ENCODE assay signal across 8 cellular contexts in the genomic region with DNA sequence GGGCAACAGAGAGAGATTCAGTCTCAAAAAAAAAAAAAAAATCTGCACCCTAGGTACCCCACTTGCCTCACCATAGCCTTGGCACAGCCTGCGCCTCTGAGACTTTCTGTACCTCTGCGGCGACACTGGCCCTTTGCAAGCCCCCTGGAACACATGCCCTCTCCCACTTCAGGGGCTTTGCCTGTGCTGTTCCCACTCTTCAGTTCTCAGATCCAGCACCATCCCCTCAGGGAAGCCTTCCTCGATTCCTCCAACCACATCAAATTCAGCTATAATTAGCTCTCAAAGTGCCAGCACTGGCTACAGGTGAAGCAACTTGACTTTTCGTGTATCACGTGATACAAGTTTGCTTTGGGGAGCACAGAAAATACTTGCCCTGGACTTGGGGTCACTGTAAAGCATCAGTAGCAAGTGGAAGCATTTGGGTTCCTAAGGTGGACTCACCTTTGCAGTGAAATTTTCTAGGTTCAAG. TPM values are rescaled to one million over a fixed set of nuclear protein-coding genes. Genes with fewer than 3 reads are reported as not detected.
A peak's percentile ranks its signal among the peaks of the same experiment; 100 is the strongest.
DNase-seq lines count a peak whose midpoint lies in the region; ATAC-seq and TF ChIP-seq lines count a peak whose summit lies in the region.

No MANE protein-coding gene starts in this region.

- no peak for TF ChIP-seq CTCF in ascending aorta (IDR thresholded peaks at IDR 0.05)
- no peak for TF ChIP-seq CTCF in liver (IDR thresholded peaks at IDR 0.05; ENCODE audit: low read depth, low read length, missing input control)
- no peak for TF ChIP-seq CTCF in tibial artery (IDR thresholded peaks at IDR 0.05)

- H3K4me3 Mint-ChIP-seq in activated T-cell treated with anti-CD3 and anti-CD28 coated beads, Interleukin-2, amount 50 U/mL, for 24 hours = peak overlapping the region; percentile 99

- H3K9me3 ChIP-seq in ascending aorta = no peaks in the 10 kb centered on the region
- no peaks in the 10 kb centered on the region for H3K9me3 ChIP-seq in liver (ENCODE audit: control insufficient read depth in 4 of 4, low read length in 3 of 4)
- H3K9me3 ChIP-seq in tibial artery = no peaks in the 10 kb centered on the region

- H3K27ac ChIP-seq in ascending aorta (peak overlapping the region in 1 of 2 donors; percentile 71), liver (ENCODE audit: low read depth in 1 of 2, low read length in 2 of 2) (peak overlapping the region; percentile 62 to 81), tibial artery (peak overlapping the region; percentile 69 to 77)

- peak overlapping the region; percentile 93 for H3K27ac Mint-ChIP-seq in activated T-cell treated with anti-CD3 and anti-CD28 coated beads, Interleukin-2, amount 50 U/mL, for 24 hours

- WGBS in liver = 55% methylated on average over 6 of the region's 6 CpGs

- no peaks in the 10 kb centered on the region for H3K27me3 Mint-ChIP-seq in activated T-cell treated with anti-CD3 and anti-CD28 coated beads, Interleukin-2, amount 50 U/mL, for 24 hours

- peaks cover 5 to 36% of the 10 kb centered on the region in 2 donors for H3K4me1 ChIP-seq in ascending aorta
- H3K4me1 ChIP-seq in liver (ENCODE audit: control insufficient read depth in 4 of 4, insufficient read depth in 4 of 4, low read length in 3 of 4) = peaks cover 9 to 51% (median 43%) of the 10 kb centered on the region in 4 donors
- peaks cover 0 to 51% (median 35%) of the 10 kb centered on the region in 4 donors for H3K4me1 ChIP-seq in tibial artery

- intact Hi-C loops in ascending aorta (cut with DNase I) (loop anchor here (5.0 kb wide), 1 partner anchor 347 kb away; no protein-coding TSS in a partner anchor), tibial artery (cut with DNase I; ENCODE audit: low total_unique reads) (no loop called here)

- no peak for ATAC-seq in HG03045 (IDR thresholded peaks at IDR 0.05; ENCODE audit: unreplicated experiment)

- H3K27me3 ChIP-seq in ascending aorta = no peaks in the 10 kb centered on the region
- no peaks in the 10 kb centered on the region for H3K27me3 ChIP-seq in liver (ENCODE audit: control insufficient read depth in 4 of 4, insufficient read depth in 4 of 4, low read length in 3 of 4)
- H3K27me3 ChIP-seq in tibial artery = no peaks in the 10 kb centered on the region

- TF ChIP-seq RAD21 in liver (IDR thresholded peaks at IDR 0.05) = no peak

- DNase-seq in activated T-cell treated with anti-CD3 and anti-CD28 coated beads, Interleukin-2, amount 50 U/mL, for 24 hours = no peak
- DNase-seq in activated T-cell treated with anti-CD3 and anti-CD28 coated beads, Interleukin-2, amount 50 U/mL, for 48 hours = no peak
- DNase-seq in ascending aorta (ENCODE audit: low spot score in 2 of 2) (peak in 1 of 2 donors; percentile 63), tibial artery (no peak), cortex of kidney (lab: John Stamatoyannopoulos, UW) (no peak), foreskin melanocyte (no peak)

- H3K4me3 ChIP-seq in ascending aorta (peak overlapping the region; percentile 54 to 66), liver (ENCODE audit: low read depth in 1 of 3, low read length in 3 of 3) (peak overlapping the region; percentile 61 to 88 (median 68)), tibial artery (peak overlapping the region; percentile 45 to 55)

- H3K36me3 ChIP-seq in ascending aorta (no peaks in the 10 kb centered on the region), liver (ENCODE audit: control insufficient read depth in 4 of 4, insufficient read depth in 3 of 4, low read depth in 1 of 4, low read length in 3 of 4) (no peaks in the 10 kb centered on the region), tibial artery (no peaks in the 10 kb centered on the region)

- H3K4me1 Mint-ChIP-seq in activated T-cell treated with anti-CD3 and anti-CD28 coated beads, Interleukin-2, amount 50 U/mL, for 24 hours (ENCODE audit: low read depth) = peaks cover 56% of the 10 kb centered on the region

- H3K36me3 Mint-ChIP-seq in activated T-cell treated with anti-CD3 and anti-CD28 coated beads, Interleukin-2, amount 50 U/mL, for 24 hours (ENCODE audit: low read depth) = peaks cover 25% of the 10 kb centered on the region

- H3K9me3 Mint-ChIP-seq in activated T-cell treated with anti-CD3 and anti-CD28 coated beads, Interleukin-2, amount 50 U/mL, for 24 hours = no peaks in the 10 kb centered on the region

- peak overlapping the region; percentile 58 to 98 for H3K9ac ChIP-seq in liver (ENCODE audit: low read depth in 1 of 2, low read length in 2 of 2)

TF ChIP-seq in liver, 16 proteins besides CTCF, POLR2A, EP300 and RAD21:
- TF ChIP-seq GABPA (IDR thresholded peaks at IDR 0.05 in 1 of 2, conservative IDR thresholded peaks at IDR 0.05 in 1 of 2) (no peak), HNF4A (conservative IDR thresholded peaks at IDR 0.05) (no peak), RXRA (IDR thresholded peaks at IDR 0.05) (no peak), EGR1 (IDR thresholded peaks at IDR 0.05; ENCODE audit: low read depth in 2 of 2) (no peak)

RNA-seq across cellular contexts. Expression of a gene that starts 2.1 kb away (rescaled TPM):
- total RNA-seq in ascending aorta (39.4 TPM), liver (10 to 100 TPM; 27.9 to 29.7 TPM)
- polyA plus RNA-seq in liver = 10 to 100 TPM; 38.8 to 53.0 TPM

RNA-seq across cellular contexts. Expression of a gene that starts 38.4 kb away (rescaled TPM):
- total RNA-seq in ascending aorta = 23.9 TPM
- 1 to 10 TPM; 4.8 to 6.5 TPM for total RNA-seq in liver
- 10 to 100 TPM; 10.7 to 19.3 TPM for polyA plus RNA-seq in liver
